Comparison of ENCODE assay signal across 8 cellular contexts in genomic region chr9:27528886-27529315, GRCh38. TPM values are rescaled to one million over a fixed set of nuclear protein-coding genes. Genes with fewer than 3 reads are reported as not detected.
DNase-seq lines count a peak whose midpoint lies in the region; TF ChIP-seq lines count a peak whose summit lies in the region.

No MANE protein-coding gene starts in this region.

- no peaks in the 10 kb centered on the region for H4K20me1 ChIP-seq in BLaER1

- H3K36me3 ChIP-seq in BLaER1 (no peaks in the 10 kb centered on the region), HUES48 (ENCODE audit: control insufficient read depth, insufficient read depth, low read length) (no peaks in the 10 kb centered on the region)

- H3K27me3 ChIP-seq in BLaER1 (peaks cover 5% of the 10 kb centered on the region; the same call in 1 of the 2 replicates), HUES48 (ENCODE audit: control insufficient read depth, insufficient read depth, low read length) (peaks cover 8% of the 10 kb centered on the region; the same call in 1 of the 2 replicates), mononuclear cell (ENCODE audit: insufficient read depth, low read length) (no peaks in the 10 kb centered on the region)

- no peaks in the 10 kb centered on the region for H3K9me3 Mint-ChIP-seq in endothelial cell (ENCODE audit: unreplicated experiment)

- H3K4me1 Mint-ChIP-seq in endothelial cell (ENCODE audit: unreplicated experiment) = peaks cover 21% of the 10 kb centered on the region

- H3K36me3 Mint-ChIP-seq in endothelial cell (ENCODE audit: low read depth, unreplicated experiment) = no peaks in the 10 kb centered on the region

- DNase-seq in GM20000 (ENCODE audit: low spot score) = peak; percentile 79
- DNase-seq in activated CD8-positive, alpha-beta memory T cell treated with anti-CD3 and anti-CD28 coated beads for 24 hours = peak; percentile 75
- DNase-seq in endothelial cell (ENCODE audit: low spot score) = peak; percentile 50
- peak in 5 of 6 experiments; percentile 8 to 16 (median 14) for DNase-seq in stimulated activated naive CD4-positive, alpha-beta T cell (lab: John Stamatoyannopoulos, UW)
- DNase-seq in NCI-H2196 treated with DMSO at 0.1 percent for 48 hours (lab: John Stamatoyannopoulos, UW; ENCODE audit: unreplicated experiment) = no peak

- H3K9me3 ChIP-seq in BLaER1 (no peaks in the 10 kb centered on the region), HUES48 (ENCODE audit: control insufficient read depth, insufficient read depth, low read length) (no peaks in the 10 kb centered on the region), mononuclear cell (ENCODE audit: low read depth, low read length) (no peaks in the 10 kb centered on the region)

- H3K4me1 ChIP-seq in BLaER1 (peaks cover 13% of the 10 kb centered on the region), HUES48 (ENCODE audit: control insufficient read depth, insufficient read depth, low read length) (peaks cover 27% of the 10 kb centered on the region), mononuclear cell (ENCODE audit: insufficient read depth, low read length) (peaks cover 24% of the 10 kb centered on the region)

- peaks cover 3% of the 10 kb centered on the region for H3K27me3 Mint-ChIP-seq in endothelial cell (ENCODE audit: unreplicated experiment)

- peak overlapping the region; percentile 55 for H3K27ac Mint-ChIP-seq in endothelial cell (ENCODE audit: unreplicated experiment)

- TF ChIP-seq CTCF in GM20000 (IDR thresholded peaks at IDR 0.05; ENCODE audit: extremely low read depth, missing control alignments) (no peak), endothelial cell (IDR thresholded peaks at IDR 0.05; ENCODE audit: unreplicated experiment) (no peak)

- H3K4me3 Mint-ChIP-seq in endothelial cell (ENCODE audit: unreplicated experiment) = peak overlapping the region; percentile 97

- peak overlapping the region; percentile 83 for H3K4me2 ChIP-seq in BLaER1

- peak overlapping the region; percentile 41; the same call in 1 of the 2 replicates for H3K27ac ChIP-seq in BLaER1
- H3K27ac ChIP-seq in HUES48 (ENCODE audit: low read depth, low read length) = peak overlapping the region; percentile 65

- H3K9ac ChIP-seq in BLaER1 = peak overlapping the region; percentile 74
- peak overlapping the region; percentile 71 for H3K9ac ChIP-seq in HUES48 (ENCODE audit: low read depth, low read length)

- H3K4me3 ChIP-seq in BLaER1 (peak overlapping the region; percentile 78), HUES48 (ENCODE audit: low read depth, low read length) (peak overlapping the region; percentile 89), mononuclear cell (ENCODE audit: low read length) (peak overlapping the region; percentile 53)

RNA-seq across cellular contexts. Expression of gene MOB3B, which starts 0.7 kb away (rescaled TPM):
- total RNA-seq in endothelial cell (ENCODE audit: unreplicated experiment) = 6.4 TPM
- 1.4 TPM for total RNA-seq in mononuclear cell

RNA-seq across cellular contexts. Expression of gene IFNK, which starts 4.8 kb away (rescaled TPM):
- total RNA-seq in endothelial cell (ENCODE audit: unreplicated experiment) = not detected
- total RNA-seq in mononuclear cell = not detected

RNA-seq across cellular contexts. Expression of gene C9orf72, which starts 44.4 kb away (rescaled TPM):
- total RNA-seq in endothelial cell (ENCODE audit: unreplicated experiment) (14.7 TPM), mononuclear cell (88.9 TPM)
